Comparison of ENCODE assay signal across 31 cellular contexts in the genomic region with DNA sequence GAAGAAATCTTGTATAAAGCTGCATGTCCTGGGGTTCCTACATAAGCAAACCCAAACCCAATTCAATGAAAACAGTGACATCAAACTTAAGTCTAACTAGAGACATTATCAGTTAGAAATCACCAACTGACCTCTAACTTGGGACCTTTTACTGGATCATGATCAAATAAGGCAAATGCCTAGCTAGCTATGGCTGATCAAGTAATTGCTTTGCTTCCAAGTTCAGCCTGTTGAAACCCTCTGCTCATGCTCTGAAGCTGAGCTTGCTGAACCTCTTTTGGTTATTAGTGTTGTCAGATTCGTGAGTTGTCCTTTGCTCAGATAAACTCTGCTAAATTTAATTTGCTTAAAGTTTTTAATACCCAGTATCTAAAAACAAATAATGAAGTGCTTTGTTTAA.
"Had no signal": no experiment of that assay in that cellular context is flagged by ENCODE, and none has a peak within 500 bp of the region (broad histone marks: within the 10 kb centered on the region; RNA-seq: fewer than 3 reads in every experiment).

No MANE protein-coding gene starts in this region.

- ATAC-seq: esophagus mucosa; gastroesophageal sphincter; heart right ventricle; mucosa of descending colon; natural killer cell treated with Interleukin-12 subunit alpha and Interleukin-12 subunit beta and Interleukin-15 and Interleukin-18, amount 100 ng/mL, for 72 hours; stimulated activated effector memory CD8-positive, alpha-beta T cell treated with anti-CD3 and anti-CD28 coated beads, Interleukin-12 subunit alpha, Interleukin-12 subunit beta, amount 100 ng/mL, for 72 hours had no signal

- H2AFZ ChIP-seq: parathyroid adenoma had no signal

- H3K9ac ChIP-seq: parathyroid adenoma had no signal

- DNase-seq: colonic mucosa; effector CD8-positive, alpha-beta T cell; endodermal cell; foreskin fibroblast; heart right ventricle; hippocampal formation; islet precursor cell; mesenchymal stem cell; mucosa of descending colon; naive B cell; sigmoid colon; stimulated activated CD4-positive, alpha-beta T cell treated with anti-CD3 and anti-CD28 coated beads, Interleukin-2, amount 100 ng/mL, for 24 hours; stimulated activated CD4-positive, alpha-beta T cell treated with anti-CD3 and anti-CD28 coated beads, Interleukin-4, amount 100 ng/mL, for 24 hours; stimulated activated naive CD4-positive, alpha-beta T cell treated with Interleukin-2 at 50 U/mL for 16 hours; stomach; substantia nigra; testis; tibial artery had no signal

- H3K27ac ChIP-seq: colonic mucosa, epithelial cell of prostate, heart right ventricle, neutrophil, parathyroid adenoma, prostate gland, right atrium auricular region, testis, tibial artery had no signal

- H3K27me3 ChIP-seq: colonic mucosa, gastroesophageal sphincter, heart right ventricle, neutrophil, right atrium auricular region, sigmoid colon, stomach, testis, tibial artery had no signal

- H3K9me3 Mint-ChIP-seq: dendritic cell treated with granulocyte-macrophage colony-stimulating factor and Interleukin-4, amounts not matched to agents 40 ng/mL and 50 ng/mL, for 4 days; endodermal cell; mesothelial cell of epicardium; naive B cell; natural killer cell treated with Interleukin-12 subunit alpha and Interleukin-12 subunit beta and Interleukin-15 and Interleukin-18, amount 100 ng/mL, for 72 hours; neural crest cell; stimulated activated effector memory CD8-positive, alpha-beta T cell treated with anti-CD3 and anti-CD28 coated beads, Interleukin-12 subunit alpha, Interleukin-12 subunit beta, amount 100 ng/mL, for 72 hours; type B pancreatic cell had no signal

- H3K9me3 ChIP-seq: colonic mucosa, gastroesophageal sphincter, mucosa of descending colon, neutrophil, prostate gland, right atrium auricular region, sigmoid colon, stomach, testis, tibial artery had no signal

- H3K4me3 ChIP-seq: colonic mucosa, gastroesophageal sphincter, heart right ventricle, mucosa of descending colon, prostate gland, right atrium auricular region, sigmoid colon, stomach, testis, tibial artery had no signal

- H3K4me1 ChIP-seq: colonic mucosa, prostate gland had no signal

- H3K27me3 Mint-ChIP-seq: dendritic cell treated with granulocyte-macrophage colony-stimulating factor and Interleukin-4, amounts not matched to agents 40 ng/mL and 50 ng/mL, for 4 days; naive B cell; natural killer cell treated with Interleukin-12 subunit alpha and Interleukin-12 subunit beta and Interleukin-15 and Interleukin-18, amount 100 ng/mL, for 72 hours; type B pancreatic cell had no signal

- H3K27ac Mint-ChIP-seq: dendritic cell treated with granulocyte-macrophage colony-stimulating factor and Interleukin-4, amounts not matched to agents 40 ng/mL and 50 ng/mL, for 4 days; mesothelial cell of epicardium; natural killer cell treated with Interleukin-12 subunit alpha and Interleukin-12 subunit beta and Interleukin-15 and Interleukin-18, amount 100 ng/mL, for 72 hours; stimulated activated effector memory CD8-positive, alpha-beta T cell treated with anti-CD3 and anti-CD28 coated beads, Interleukin-12 subunit alpha, Interleukin-12 subunit beta, amount 100 ng/mL, for 72 hours; type B pancreatic cell had no signal

- H3K4me3 Mint-ChIP-seq: dendritic cell treated with granulocyte-macrophage colony-stimulating factor and Interleukin-4, amounts not matched to agents 40 ng/mL and 50 ng/mL, for 4 days; endodermal cell; mesothelial cell of epicardium; naive B cell; natural killer cell treated with Interleukin-12 subunit alpha and Interleukin-12 subunit beta and Interleukin-15 and Interleukin-18, amount 100 ng/mL, for 72 hours; neural crest cell; stimulated activated effector memory CD8-positive, alpha-beta T cell treated with anti-CD3 and anti-CD28 coated beads, Interleukin-12 subunit alpha, Interleukin-12 subunit beta, amount 100 ng/mL, for 72 hours; type B pancreatic cell had no signal

- H3K36me3 ChIP-seq: colonic mucosa, gastroesophageal sphincter, prostate gland, right atrium auricular region, sigmoid colon, tibial artery had no signal
